ENCODE assay signal across 24 cellular contexts in the genomic region with DNA sequence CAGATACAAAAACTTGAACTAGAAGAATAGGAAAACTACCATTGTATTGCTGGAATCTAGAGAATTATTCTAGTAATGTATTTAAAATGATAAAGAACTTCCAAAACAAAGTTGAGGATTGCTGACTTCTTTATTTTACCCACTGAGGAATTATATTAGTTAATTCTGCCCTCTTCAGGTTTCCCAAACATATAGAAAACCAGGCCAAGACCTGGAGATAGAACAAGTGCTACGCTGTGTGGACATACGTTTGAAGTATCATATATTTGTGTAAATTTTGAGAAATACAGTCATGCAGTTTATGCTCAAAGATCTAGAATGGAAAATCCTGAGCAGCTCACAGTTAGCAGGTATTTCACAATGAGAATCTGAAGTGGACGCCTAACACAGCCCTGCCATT.
"Had no signal": no experiment of that assay in that cellular context is flagged by ENCODE, and none has a peak within 500 bp of the region (broad histone marks: within the 10 kb centered on the region; RNA-seq: fewer than 3 reads in every experiment).

No MANE protein-coding gene starts in this region.

- ATAC-seq: natural killer cell treated with Interleukin-12 subunit alpha and Interleukin-12 subunit beta and Interleukin-15 and Interleukin-18, amount 100 ng/mL, for 72 hours; sciatic nerve had no signal

- H3K4me1 ChIP-seq: prostate gland, right atrium auricular region, stomach, thyroid gland, vagina had no signal

- H3K36me3 ChIP-seq: prostate gland, right atrium auricular region, stomach, thyroid gland, vagina had no signal

- H3K27me3 ChIP-seq: dorsolateral prefrontal cortex, right atrium auricular region, stomach, thyroid gland, vagina had no signal

- H3K9me3 Mint-ChIP-seq: neural crest cell had no signal

- H3K4me3 ChIP-seq: dorsolateral prefrontal cortex, lung, prostate gland, right atrium auricular region, smooth muscle cell, stomach, thyroid gland, vagina had no signal

- FAIRE-seq: frontal cortex had no signal

- H3K9me3 ChIP-seq: prostate gland, right atrium auricular region, stomach, thyroid gland, vagina had no signal

- H3K27ac ChIP-seq: dorsolateral prefrontal cortex, prostate gland, right atrium auricular region, stomach, thyroid gland, vagina had no signal

- H3K36me3 Mint-ChIP-seq: immature natural killer cell, memory B cell had no signal

- H3K4me1 Mint-ChIP-seq: immature natural killer cell, memory B cell, neural crest cell had no signal

- H3K27ac Mint-ChIP-seq: immature natural killer cell; memory B cell; natural killer cell treated with Interleukin-12 subunit alpha and Interleukin-12 subunit beta and Interleukin-15 and Interleukin-18, amount 100 ng/mL, for 72 hours had no signal

- H3K27me3 Mint-ChIP-seq: memory B cell; natural killer cell treated with Interleukin-12 subunit alpha and Interleukin-12 subunit beta and Interleukin-15 and Interleukin-18, amount 100 ng/mL, for 72 hours had no signal

- H3K4me2 ChIP-seq: smooth muscle cell had no signal

- DNase-seq: dorsolateral prefrontal cortex; effector CD4-positive, alpha-beta T cell; hypothalamus; immature natural killer cell; islet precursor cell; kidney glomerular epithelial cell; stimulated activated CD4-positive, alpha-beta T cell treated with anti-CD3 and anti-CD28 coated beads, Interleukin-12 subunit alpha, Interleukin-12 subunit beta, amount 100 ng/mL, for 4 hours; stimulated activated CD4-positive, alpha-beta T cell treated with anti-CD3 and anti-CD28 coated beads, Interleukin-1b, Interleukin-23, amount 100 ng/mL, for 48 hours; stimulated activated CD4-positive, alpha-beta T cell treated with anti-CD3 and anti-CD28 coated beads, Interleukin-4, amount 100 ng/mL, for 1 hour; stimulated activated CD8-positive, alpha-beta memory T cell treated with anti-CD3 and anti-CD28 coated beads, Interleukin-4, amount 100 ng/mL, for 48 hours; stimulated activated naive CD4-positive, alpha-beta T cell treated with Interleukin-2 at 50 U/mL for 16 hours; stomach; thyroid gland; trophoblast cell had no signal

- H3K4me3 Mint-ChIP-seq: immature natural killer cell; memory B cell; natural killer cell treated with Interleukin-12 subunit alpha and Interleukin-12 subunit beta and Interleukin-15 and Interleukin-18, amount 100 ng/mL, for 72 hours; neural crest cell had no signal
